ENCODE assay signal across 12 cellular contexts in the genomic region with DNA sequence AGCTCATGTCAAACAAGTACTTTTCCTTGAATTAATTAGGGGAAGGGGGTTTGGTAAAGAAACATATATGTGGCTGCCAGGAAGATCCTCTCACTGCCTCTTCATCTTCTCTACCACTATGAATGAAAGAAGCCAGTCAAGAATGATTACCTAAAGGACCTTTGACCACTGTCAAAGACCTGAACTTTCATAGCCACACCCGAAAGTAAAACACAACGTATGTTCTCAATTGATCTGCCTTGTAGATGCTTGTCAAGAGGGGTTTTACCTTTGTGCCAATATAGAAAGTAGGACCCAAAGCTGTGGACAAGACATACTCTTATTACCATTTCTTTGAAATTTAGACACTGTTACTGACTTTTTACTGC.
DNase-seq lines count a peak whose midpoint lies in the region; ATAC-seq and TF ChIP-seq lines count a peak whose summit lies in the region.
"Had no signal": no experiment of that assay in that cellular context is flagged by ENCODE, and none has a peak within 500 bp of the region (broad histone marks: within the 10 kb centered on the region; RNA-seq: fewer than 3 reads in every experiment).

No MANE protein-coding gene starts in this region.

- no peaks in the 10 kb centered on the region for H3K4me1 ChIP-seq in mesodermal cell (ENCODE audit: control insufficient read depth, insufficient read depth, low read length, poor library complexity, severe bottlenecking)
- H3K4me1 ChIP-seq in breast epithelium, result no peaks in the 10 kb centered on the region
- H3K4me1 ChIP-seq: parathyroid adenoma had no signal

- no peaks in the 10 kb centered on the region for H3K9me3 ChIP-seq in mesodermal cell (ENCODE audit: control insufficient read depth, low read length)
- no peaks in the 10 kb centered on the region for H3K9me3 ChIP-seq in breast epithelium
- H3K9me3 ChIP-seq: MG63 had no signal

- H3K36me3 ChIP-seq in mesodermal cell (ENCODE audit: control insufficient read depth, insufficient read depth, low read length) (no peaks in the 10 kb centered on the region), breast epithelium (no peaks in the 10 kb centered on the region)
- H3K36me3 ChIP-seq: MG63 had no signal

- H3K4me3 ChIP-seq in mesodermal cell (ENCODE audit: extremely low read depth, insufficient read depth, low read length, poor library complexity, severe bottlenecking) (no peak overlapping the region), breast epithelium (no peak overlapping the region)
- H3K4me3 ChIP-seq: MG63 had no signal

- ATAC-seq in GM18873 (IDR thresholded peaks at IDR 0.05; ENCODE audit: low FRiP score, unreplicated experiment) (peak; percentile 92), GM21576 (IDR thresholded peaks at IDR 0.05; ENCODE audit: unreplicated experiment) (peak; percentile 58), HG03342 (IDR thresholded peaks at IDR 0.05; ENCODE audit: unreplicated experiment) (peak; percentile 75)

- TF ChIP-seq POLR2A in breast epithelium (IDR thresholded peaks at IDR 0.05), result no peak

- no peaks in the 10 kb centered on the region for H3K27me3 ChIP-seq in breast epithelium
- H3K27me3 ChIP-seq: MG63 had no signal

- DNase-seq in HuH-7.5 (ENCODE audit: low spot score) (no peak), NCI-H1436 treated with DMSO at 0.1 percent for 48 hours (lab: John Stamatoyannopoulos, UW) (no peak), breast epithelium (ENCODE audit: low spot score in 2 of 2) (no peak)
- DNase-seq: activated CD8-positive, alpha-beta memory T cell treated with anti-CD3 and anti-CD28 coated beads, Interleukin-2, amount 50 U/mL, for 48 hours; immature natural killer cell; MG63; Right ventricle myocardium superior had no signal

- no peak for TF ChIP-seq CTCF in breast epithelium (IDR thresholded peaks at IDR 0.05)

- H3K27ac ChIP-seq in mesodermal cell (ENCODE audit: low read depth, low read length, severe bottlenecking), result peak overlapping the region; percentile 61
- H3K27ac ChIP-seq in breast epithelium, result no peak overlapping the region
- H3K27ac ChIP-seq: parathyroid adenoma had no signal

- 100% methylated on average over 2 of the region's 2 CpGs; no CpG with 5 or more reads in 1 of the 2 experiments for WGBS in mesodermal cell (ENCODE audit: insufficient coverage in 2 of 2), 2 experiments

- intact Hi-C loops in breast epithelium (cut with DNase I; ENCODE audit: low total_unique reads), result no loop called here
